ENCODE assay signal across 1 cellular context in genomic region chr7:104795086-104795485, GRCh38.
TF ChIP-seq lines count a peak whose summit lies in the region.

No MANE protein-coding gene starts in this region.

TF ChIP-seq in GM23338, 12 proteins besides CTCF, POLR2A, EP300 and RAD21 (continued from another document):
- TF ChIP-seq ETS1 (IDR thresholded peaks at IDR 0.05) (no peak), ZNF331 (CRISPR knock-in tag; IDR thresholded peaks at IDR 0.05; ENCODE audit: low read depth) (no peak)
